ENCODE assay signal across 8 cellular contexts in genomic region chr13:113742000-113742441, GRCh38. TPM values are rescaled to one million over a fixed set of nuclear protein-coding genes. Genes with fewer than 3 reads are reported as not detected.
DNase-seq lines count a peak whose midpoint lies in the region; ATAC-seq and TF ChIP-seq lines count a peak whose summit lies in the region.

No MANE protein-coding gene starts in this region.

- DNase-seq in A673 (ENCODE audit: low spot score) (peak; percentile 55), GM03348 (ENCODE audit: low spot score) (peak; percentile 81), NOMO-1 (lab: John Stamatoyannopoulos, UW; ENCODE audit: unreplicated experiment in 2 of 2) (peak; percentile 77 to 85), lung microvascular endothelial cell (ENCODE audit: low read depth in 2 of 2) (peak; percentile 16 to 53), smooth muscle cell (lab: John Stamatoyannopoulos, UW; ENCODE audit: unreplicated experiment) (no peak)

- POLR2A ChIA-PET in A673 (lab: Charles Lee; ENCODE audit: low non-redundant PET) = no interaction called here

- no peak overlapping the region for H3K4me3 ChIP-seq in A673 (ENCODE audit: low read depth, low read length, poor library complexity, severe bottlenecking)
- no peak overlapping the region for H3K4me3 ChIP-seq in smooth muscle cell

- H3K27me3 Mint-ChIP-seq in brain = peaks cover 3% of the 10 kb centered on the region

- H3K27me3 ChIP-seq in A673 (replicated peaks; ENCODE audit: insufficient read depth, low read depth, low read length, poor library complexity) (no peaks in the 10 kb centered on the region), smooth muscle cell (ENCODE audit: low read depth) (no peaks in the 10 kb centered on the region)

- H3K4me2 ChIP-seq in smooth muscle cell = no peak overlapping the region

- H3K9me3 Mint-ChIP-seq in brain = peaks cover 0 to 3% (median 0%) of the 10 kb centered on the region in 5 experiments

- WGBS in smooth muscle cell (ENCODE audit: low lambda C conversion rate) = 58% methylated on average over 15 of the region's 15 CpGs

- no peaks in the 10 kb centered on the region for H3F3A ChIP-seq in smooth muscle cell (ENCODE audit: low read depth)

- no peaks in the 10 kb centered on the region for H3K4me1 ChIP-seq in A673 (ENCODE audit: insufficient read depth, low read length, poor library complexity, severe bottlenecking)
- no peaks in the 10 kb centered on the region for H3K4me1 ChIP-seq in smooth muscle cell (ENCODE audit: low read depth)

- H3K4me3 Mint-ChIP-seq in brain = no peak overlapping the region

- H3K4me1 Mint-ChIP-seq in brain = peaks cover 49% of the 10 kb centered on the region

- H3K36me3 ChIP-seq in A673 (ENCODE audit: insufficient read depth, low read length, poor library complexity, severe bottlenecking) (no peaks in the 10 kb centered on the region), smooth muscle cell (ENCODE audit: low read depth) (no peaks in the 10 kb centered on the region)

- intact Hi-C loops in A673 (cut with micrococcal nuclease; ENCODE audit: unreplicated experiment) = no loop called here

- no peak overlapping the region for H3K9ac ChIP-seq in smooth muscle cell (ENCODE audit: low read depth)

- CTCF ChIA-PET in A673 (lab: Charles Lee) = no interaction called here

- H3K9me3 ChIP-seq in A673 (ENCODE audit: low read depth, low read length, poor library complexity, severe bottlenecking) (no peaks in the 10 kb centered on the region), smooth muscle cell (replicated peaks; ENCODE audit: low read depth) (no peaks in the 10 kb centered on the region)

- ATAC-seq in GM21528 (IDR thresholded peaks at IDR 0.05; ENCODE audit: low FRiP score, unreplicated experiment) (no peak), GM19035 (IDR thresholded peaks at IDR 0.05; ENCODE audit: unreplicated experiment) (no peak)

- H3K27ac ChIP-seq in A673 (ENCODE audit: low read depth, low read length, poor library complexity, severe bottlenecking) = no peak overlapping the region
- no peak overlapping the region for H3K27ac ChIP-seq in smooth muscle cell (ENCODE audit: low read depth)

- no peaks in the 10 kb centered on the region for H3K36me3 Mint-ChIP-seq in brain

- H4K20me1 ChIP-seq in smooth muscle cell (ENCODE audit: low read depth) = no peaks in the 10 kb centered on the region

- no TSS peak for BruUV-seq in A673 (replicated peaks; lab: Mats Ljungman, UMichigan)

- no peaks in the 10 kb centered on the region for H3K79me2 ChIP-seq in smooth muscle cell (ENCODE audit: low read depth)

- no peak overlapping the region for H2AFZ ChIP-seq in smooth muscle cell (ENCODE audit: low read depth)

- peak; percentile 43 for TF ChIP-seq CTCF in A673 (conservative IDR thresholded peaks at IDR 0.05; ENCODE audit: low read depth, low read length)
- TF ChIP-seq CTCF in brain (conservative IDR thresholded peaks at IDR 0.05) = peak; percentile 22 to 47
- no peak for TF ChIP-seq CTCF in smooth muscle cell (IDR thresholded peaks at IDR 0.05; ENCODE audit: borderline replicate concordance, insufficient read depth, poor library complexity, severe bottlenecking)

- H3K27ac Mint-ChIP-seq in brain = peak overlapping the region in 2 of 5 experiments; percentile 27 to 87

RNA-seq across cellular contexts. Expression of gene TMEM255B, which starts 17.0 kb away (rescaled TPM):
- total RNA-seq in A673 (2021) (0.06 and 0.15 TPM in 2 replicates), lung microvascular endothelial cell (42.7 and 55.8 TPM in 2 replicates), smooth muscle cell (0.22 and 4.1 TPM in 2 replicates)
- polyA plus RNA-seq in brain (ENCODE audit: insufficient read depth, low read depth, low replicate concordance) (20.0 TPM), smooth muscle cell (1.4 and 2.1 TPM in 2 replicates)
